In genomic region chr19:13132471-13133166, GRCh38 we compare ENCODE assay signal across 9 cellular contexts. TPM values are rescaled to one million over a fixed set of nuclear protein-coding genes. Genes with fewer than 3 reads are reported as not detected.
DNase-seq lines count a peak whose midpoint lies in the region; ATAC-seq and TF ChIP-seq lines count a peak whose summit lies in the region.
"Had no signal": no experiment of that assay in that cellular context is flagged by ENCODE, and none has a peak within 500 bp of the region (broad histone marks: within the 10 kb centered on the region; RNA-seq: fewer than 3 reads in every experiment).

No MANE protein-coding gene starts in this region.

- POLR2A ChIA-PET in AG04450 (lab: Yijun Ruan, JAX) (interaction anchor here (0.7 kb wide), 4 partner anchors 12 to 20 kb away, joined by 3 to 8 read pairs (median 6); no protein-coding TSS in a partner anchor), PC-9 (lab: Charles Lee; ENCODE audit: unreplicated experiment) (interaction anchor here (0.5 to 0.7 kb wide), 4 partner anchors 13 to 669 kb away, joined by 3 to 10 read pairs (median 4); no protein-coding TSS in a partner anchor)

- H3K4me3 ChIP-seq in AG04450 (ENCODE audit: low read depth, low read length) (no peak overlapping the region), PC-9 (no peak overlapping the region), lower lobe of right lung (no peak overlapping the region)
- H3K4me3 ChIP-seq: BLaER1 treated with 17β-estradiol and CSF1 and Interleukin-3, amounts not matched to agents 10 nM and 100 nM had no signal

- no peak overlapping the region for H2AFZ ChIP-seq in PC-9

- no peak for TF ChIP-seq CTCF in AG04450 (IDR thresholded peaks at IDR 0.05; ENCODE audit: low read depth, low read length)
- TF ChIP-seq CTCF in PC-9 (conservative IDR thresholded peaks at IDR 0.05): no peak
- TF ChIP-seq CTCF in lower lobe of right lung (IDR thresholded peaks at IDR 0.05): no peak

- intact Hi-C loops in PC-9 (cut with micrococcal nuclease; ENCODE audit: unreplicated experiment): no loop called here
- intact Hi-C loops in lower lobe of right lung (cut with DNase I): no loop called here

- H4K20me1 ChIP-seq in PC-9 (ENCODE audit: insufficient read depth): peaks cover 88% of the 10 kb centered on the region

- ATAC-seq in lower lobe of right lung (no peak), HG03442 (IDR thresholded peaks at IDR 0.05; ENCODE audit: unreplicated experiment) (no peak), HG03469 (IDR thresholded peaks at IDR 0.05; ENCODE audit: unreplicated experiment) (no peak), HG03571 (IDR thresholded peaks at IDR 0.05; ENCODE audit: unreplicated experiment) (no peak)

- BruUV-seq in PC-9 (replicated peaks; lab: Mats Ljungman, UMichigan): no TSS peak

- CTCF ChIA-PET in AG04450 (lab: Charles Lee): interaction anchor here (0.6 to 1.3 kb wide), 4 partner anchors 23 to 167 kb away, joined by 3 to 5 read pairs (median 4); no protein-coding TSS in a partner anchor
- CTCF ChIA-PET in PC-9 (lab: Charles Lee): interaction anchor here (0.6 to 0.7 kb wide), 2 partner anchors 155 to 726 kb away, joined by 13 to 19 read pairs; no protein-coding TSS in a partner anchor

- H3K27me3 ChIP-seq in AG04450 (ENCODE audit: control insufficient read depth, insufficient read depth, low read length) (no peaks in the 10 kb centered on the region), PC-9 (ENCODE audit: insufficient read depth, low read depth) (no peaks in the 10 kb centered on the region), lower lobe of right lung (ENCODE audit: low read depth) (no peaks in the 10 kb centered on the region)
- H3K27me3 ChIP-seq: BLaER1 treated with 17β-estradiol and CSF1 and Interleukin-3, amounts not matched to agents 10 nM and 100 nM had no signal

- peaks cover 47% of the 10 kb centered on the region; the same call in 1 of the 2 replicates for H3F3A ChIP-seq in PC-9 (ENCODE audit: insufficient read depth, low read depth)

- H3K4me1 ChIP-seq in PC-9 (replicated peaks; ENCODE audit: insufficient read depth) (peaks cover 10% of the 10 kb centered on the region), lower lobe of right lung (peaks cover 17% of the 10 kb centered on the region)

- H3K79me2 ChIP-seq in PC-9 (ENCODE audit: low read depth): peaks cover 72% of the 10 kb centered on the region

- H3K27ac ChIP-seq in AG04450 (ENCODE audit: low read depth, low read length): peak overlapping the region; percentile 47
- H3K27ac ChIP-seq in PC-9: peak overlapping the region; percentile 15; the same call in 1 of the 2 replicates
- peak overlapping the region; percentile 36 for H3K27ac ChIP-seq in lower lobe of right lung

- H3K9me3 ChIP-seq in AG04450 (ENCODE audit: control insufficient read depth, insufficient read depth, low read length) (no peaks in the 10 kb centered on the region; the same call in 1 of the 2 replicates), PC-9 (ENCODE audit: insufficient read depth, low read depth) (no peaks in the 10 kb centered on the region), lower lobe of right lung (no peaks in the 10 kb centered on the region)
- H3K9me3 ChIP-seq: BLaER1 treated with 17β-estradiol and CSF1 and Interleukin-3, amounts not matched to agents 10 nM and 100 nM had no signal

- H3K36me3 ChIP-seq in PC-9 (ENCODE audit: low read depth) (peaks cover 11% of the 10 kb centered on the region), lower lobe of right lung (peaks cover 30% of the 10 kb centered on the region)

- DNase-seq in AG04450 (ENCODE audit: low read depth, low spot score): no peak
- DNase-seq in PC-9: peak; percentile 54 to 69
- peak; percentile 36 for DNase-seq in activated gamma-delta T cell treated with anti-CD3 and anti-CD28 coated beads, Interleukin-2, amount 50 U/mL, for 16 hours (ENCODE audit: low read depth)
- DNase-seq in lower lobe of right lung: no peak
- DNase-seq in mucosa of gallbladder (ENCODE audit: low spot score): no peak

- no peak overlapping the region for H3K4me2 ChIP-seq in PC-9

- H3K9me2 ChIP-seq in PC-9 (ENCODE audit: insufficient read depth): no peaks in the 10 kb centered on the region

RNA-seq across cellular contexts. Expression of gene NACC1, which starts 14.6 kb away (rescaled TPM):
- 43.4 and 76.4 TPM in 2 replicates for polyA plus RNA-seq in AG04450 (2011; rRNA removed)
- 38.2 and 51.8 TPM in 2 replicates for polyA minus RNA-seq in AG04450 (2011; rRNA and poly(A)+ RNA removed)
- total RNA-seq in PC-9 (2021) (101 and 133 TPM in 2 replicates), lower lobe of right lung (35.2 TPM), mucosa of gallbladder (72.0 TPM)

RNA-seq across cellular contexts. Expression of gene TRMT1, which starts 16.1 kb away (rescaled TPM):
- polyA plus RNA-seq in AG04450 (2011; rRNA removed): 17.3 and 21.0 TPM in 2 replicates
- 15.6 and 24.6 TPM in 2 replicates for polyA minus RNA-seq in AG04450 (2011; rRNA and poly(A)+ RNA removed)
- 44.1 and 51.1 TPM in 2 replicates for total RNA-seq in PC-9 (2021)
- total RNA-seq in lower lobe of right lung: 29.3 TPM
- 35.0 TPM for total RNA-seq in mucosa of gallbladder

RNA-seq across cellular contexts. Expression of gene STX10, which starts 17.6 kb away (rescaled TPM):
- 47.9 and 57.6 TPM in 2 replicates for polyA plus RNA-seq in AG04450 (2011; rRNA removed)
- 56.7 and 83.9 TPM in 2 replicates for polyA minus RNA-seq in AG04450 (2011; rRNA and poly(A)+ RNA removed)
- total RNA-seq in PC-9 (2021): 86.2 and 89.6 TPM in 2 replicates
- total RNA-seq in lower lobe of right lung: 82.7 TPM
- 57.7 TPM for total RNA-seq in mucosa of gallbladder

RNA-seq across cellular contexts. Expression of gene IER2, which starts 17.6 kb away (rescaled TPM):
- 15.3 and 21.3 TPM in 2 replicates for polyA plus RNA-seq in AG04450 (2011; rRNA removed)
- 8.1 and 10.7 TPM in 2 replicates for polyA minus RNA-seq in AG04450 (2011; rRNA and poly(A)+ RNA removed)
- total RNA-seq in PC-9 (2021) (72.7 and 95.5 TPM in 2 replicates), lower lobe of right lung (80.2 TPM), mucosa of gallbladder (103 TPM)

RNA-seq across cellular contexts. Expression of gene LYL1, which starts 30.0 kb away (rescaled TPM):
- 0.11 and 0.29 TPM in 2 replicates for polyA plus RNA-seq in AG04450 (2011; rRNA removed)
- polyA minus RNA-seq in AG04450 (2011; rRNA and poly(A)+ RNA removed): 0.14 and 0.17 TPM in 2 replicates
- total RNA-seq in PC-9 (2021) (0.24 TPM in 1 of 2 replicates, not detected in the other), lower lobe of right lung (27.2 TPM), mucosa of gallbladder (11.7 TPM)

Comparison
In these comparisons a context has a peak if more than half of its experiments do, and no peak if none do; other contexts are left out.
1. DNase-seq: peak in PC-9 (2 of 2) and activated gamma-delta T cell treated with anti-CD3 and anti-CD28 coated beads, Interleukin-2, amount 50 U/mL, for 16 hours (single experiment); none in AG04450 (single experiment), lower lobe of right lung (single experiment) and mucosa of gallbladder (single experiment).
2. Peak in every context shown above with its lines, with median percentiles within 50 percentile points of each other: H3K27ac ChIP-seq.